Comparison of ENCODE assay signal across 12 cellular contexts in genomic region chr22:32621656-32622003, GRCh38.
DNase-seq lines count a peak whose midpoint lies in the region; ATAC-seq and TF ChIP-seq lines count a peak whose summit lies in the region.
"Had no signal": no experiment of that assay in that cellular context is flagged by ENCODE, and none has a peak within 500 bp of the region (broad histone marks: within the 10 kb centered on the region; RNA-seq: fewer than 3 reads in every experiment).

No MANE protein-coding gene starts in this region.

- H3K4me3 ChIP-seq in esophagus muscularis mucosa (peak overlapping the region in 1 of 4 donors; percentile 37), thoracic aorta (no peak overlapping the region)

- WGBS in esophagus muscularis mucosa, result 90% methylated on average over 3 of the region's 3 CpGs

- no peak for TF ChIP-seq EP300 in esophagus muscularis mucosa (IDR thresholded peaks at IDR 0.05)

- H3K27ac Mint-ChIP-seq in WTC11 (peak overlapping the region; percentile 91; the same call in 1 of the 2 replicates), nephron progenitor cell (peak overlapping the region; percentile 98), CD14-positive monocyte (no peak overlapping the region)

- H3K4me1 Mint-ChIP-seq in WTC11 (peaks cover 22% of the 10 kb centered on the region), nephron progenitor cell (peaks cover 20% of the 10 kb centered on the region), CD14-positive monocyte (no peaks in the 10 kb centered on the region)

- DNase-seq in WTC11 (ENCODE audit: low spot score) (no peak), esophagus muscularis mucosa (ENCODE audit: extremely low spot score) (no peak), nephron progenitor cell (no peak), thoracic aorta (ENCODE audit: low spot score) (no peak), DMS 273 (lab: John Stamatoyannopoulos, UW; ENCODE audit: unreplicated experiment) (no peak), CD14-positive monocyte (ENCODE audit: low spot score) (no peak)
- DNase-seq: effector CD8-positive, alpha-beta T cell; NCI-H2171; stimulated activated CD4-positive, alpha-beta T cell treated with anti-CD3 and anti-CD28 coated beads, Interleukin-2, amount 100 ng/mL, for 48 hours had no signal

- H3K4me3 Mint-ChIP-seq in WTC11 (no peak overlapping the region), nephron progenitor cell (no peak overlapping the region), CD14-positive monocyte (no peak overlapping the region)

- H3K9me3 Mint-ChIP-seq in WTC11, result peaks cover 10% of the 10 kb centered on the region
- H3K9me3 Mint-ChIP-seq in nephron progenitor cell, result peaks cover 5% of the 10 kb centered on the region
- peaks cover 0 to 4% (median 3%) of the 10 kb centered on the region in 7 donors for H3K9me3 Mint-ChIP-seq in CD14-positive monocyte

- H3K9me3 ChIP-seq in esophagus muscularis mucosa (peaks cover 0 to 8% (median 3%) of the 10 kb centered on the region in 4 donors), thoracic aorta (peaks cover 6% of the 10 kb centered on the region)

- no peak for TF ChIP-seq CTCF in WTC11 (IDR thresholded peaks at IDR 0.05)
- TF ChIP-seq CTCF in esophagus muscularis mucosa (IDR thresholded peaks at IDR 0.05), result no peak
- TF ChIP-seq CTCF in nephron progenitor cell (IDR thresholded peaks at IDR 0.05), result no peak
- TF ChIP-seq CTCF in thoracic aorta (IDR thresholded peaks at IDR 0.05), result no peak
- TF ChIP-seq CTCF in CD14-positive monocyte (IDR thresholded peaks at IDR 0.05), result no peak

- CTCF ChIA-PET in WTC11 (lab: Charles Lee), result interaction anchor here (0.5 to 3.9 kb wide), 9 partner anchors 47 to 548 kb away, joined by 3 to 26 read pairs (median 4); no protein-coding TSS in a partner anchor

- H3K36me3 ChIP-seq in esophagus muscularis mucosa (no peaks in the 10 kb centered on the region), thoracic aorta (no peaks in the 10 kb centered on the region)

- intact Hi-C loops in esophagus muscularis mucosa (cut with DNase I) (loop anchor here (10.0 kb wide), 1 partner anchor 173 kb away; no protein-coding TSS in a partner anchor), CD14-positive monocyte (cut with micrococcal nuclease) (no loop called here)

- H3K27ac ChIP-seq in esophagus muscularis mucosa (replicated peaks in 1 of 4) (peak overlapping the region; percentile 84 to 89 (median 87)), thoracic aorta (peak overlapping the region; percentile 67 to 74)
- H3K27ac ChIP-seq: C4-2B had no signal

- TF ChIP-seq POLR2A in esophagus muscularis mucosa (IDR thresholded peaks at IDR 0.05; ENCODE audit: low read depth), result no peak

- H3K27me3 ChIP-seq in esophagus muscularis mucosa (no peaks in the 10 kb centered on the region), thoracic aorta (replicated peaks; ENCODE audit: insufficient read depth) (no peaks in the 10 kb centered on the region)

- H3K36me3 Mint-ChIP-seq in WTC11, result peaks cover 4% of the 10 kb centered on the region
- H3K36me3 Mint-ChIP-seq in nephron progenitor cell (ENCODE audit: low read depth), result no peaks in the 10 kb centered on the region
- H3K36me3 Mint-ChIP-seq in CD14-positive monocyte, result no peaks in the 10 kb centered on the region

- no peak for ATAC-seq in WTC11
- ATAC-seq in thoracic aorta (ENCODE audit: insufficient number of reproducible peaks, low FRiP score, low read depth), result no peak
- no peak for ATAC-seq in HG03097 (IDR thresholded peaks at IDR 0.05; ENCODE audit: low FRiP score, unreplicated experiment)
- ATAC-seq in GM18861 (IDR thresholded peaks at IDR 0.05; ENCODE audit: unreplicated experiment), result no peak

- peaks cover 76 to 91% (median 87%) of the 10 kb centered on the region in 4 donors for H3K4me1 ChIP-seq in esophagus muscularis mucosa
- H3K4me1 ChIP-seq in thoracic aorta (ENCODE audit: control insufficient read depth in 1 of 2, low read depth in 2 of 2), result peaks cover 26 to 64% of the 10 kb centered on the region in 2 donors

- POLR2A ChIA-PET in WTC11 (lab: Charles Lee), result interaction anchor here (0.5 kb wide), 1 partner anchor 92 kb away, joined by 3 read pairs; no protein-coding TSS in a partner anchor

- H3K27me3 Mint-ChIP-seq in WTC11 (ENCODE audit: low read depth), result peaks cover 5% of the 10 kb centered on the region
- H3K27me3 Mint-ChIP-seq in nephron progenitor cell (ENCODE audit: low read depth, poor library complexity), result peaks cover 1% of the 10 kb centered on the region
- peaks cover 0 to 3% (median 0%) of the 10 kb centered on the region in 3 donors for H3K27me3 Mint-ChIP-seq in CD14-positive monocyte (ENCODE audit: low read depth in 3 of 3)

TF ChIP-seq in WTC11, 78 proteins besides CTCF, POLR2A, EP300 and RAD21 (continues in another document):
- TF ChIP-seq EMX1 (CRISPR knock-in tag; IDR thresholded peaks at IDR 0.05), result no peak
- no peak for TF ChIP-seq ZNF532 (CRISPR knock-in tag; IDR thresholded peaks at IDR 0.05; ENCODE audit: borderline replicate concordance)
- no peak for TF ChIP-seq IRF1 (CRISPR knock-in tag; IDR thresholded peaks at IDR 0.05)
- no peak for TF ChIP-seq USF2 (CRISPR knock-in tag; IDR thresholded peaks at IDR 0.05)
- TF ChIP-seq ZNF263 (CRISPR knock-in tag; IDR thresholded peaks at IDR 0.05; ENCODE audit: low read depth), result no peak
- no peak for TF ChIP-seq TP53 (CRISPR knock-in tag; IDR thresholded peaks at IDR 0.05)
- TF ChIP-seq ZBTB21 (CRISPR knock-in tag; IDR thresholded peaks at IDR 0.05; ENCODE audit: borderline replicate concordance), result no peak
- TF ChIP-seq CBFB (CRISPR knock-in tag; IDR thresholded peaks at IDR 0.05; ENCODE audit: low read depth), result no peak
- TF ChIP-seq IRF2 (CRISPR knock-in tag; IDR thresholded peaks at IDR 0.05; ENCODE audit: borderline replicate concordance, low read depth), result no peak
- TF ChIP-seq FOXK1 (CRISPR knock-in tag; IDR thresholded peaks at IDR 0.05), result no peak
- TF ChIP-seq ZNF138 (CRISPR knock-in tag; conservative IDR thresholded peaks at IDR 0.05), result no peak
- no peak for TF ChIP-seq OVOL2 (CRISPR knock-in tag; IDR thresholded peaks at IDR 0.05; ENCODE audit: borderline replicate concordance)

Comparison
In these comparisons a context has a peak if more than half of its experiments do, and no peak if none do; other contexts are left out.
1. H3K27ac Mint-ChIP-seq: peak in WTC11 (single experiment) and nephron progenitor cell (single experiment); none in CD14-positive monocyte (0 of 7).